In genomic region chr15:69668049-69668705, GRCh38 we compare ENCODE assay signal across 11 cellular contexts.
DNase-seq lines count a peak whose midpoint lies in the region; ATAC-seq, FAIRE-seq and TF ChIP-seq lines count a peak whose summit lies in the region.
"Had no signal": no experiment of that assay in that cellular context is flagged by ENCODE, and none has a peak within 500 bp of the region (broad histone marks: within the 10 kb centered on the region; RNA-seq: fewer than 3 reads in every experiment).

No MANE protein-coding gene starts in this region.

- H3K4me3 Mint-ChIP-seq in activated naive CD4-positive, alpha-beta T cell treated with anti-CD3 and anti-CD28 coated beads, Interleukin-2, amount 10 ng/mL, durations not matched to agents 7 days and 5 days, result no peak overlapping the region
- H3K4me3 Mint-ChIP-seq: activated CD4-positive, alpha-beta memory T cell treated with anti-CD3 and anti-CD28 coated beads, Interleukin-2, amount 10 ng/mL, durations not matched to agents 7 days and 5 days had no signal

- H3K4me1 ChIP-seq in GM12878 (ENCODE audit: control insufficient read depth, insufficient read depth, low read length) (peaks cover 54% of the 10 kb centered on the region), thymus (ENCODE audit: control insufficient read depth, insufficient read depth, low read length) (peaks cover 27% of the 10 kb centered on the region), hepatocyte (ENCODE audit: insufficient read depth) (no peaks in the 10 kb centered on the region)

- no peak for TF ChIP-seq EP300 in GM12878 (IDR thresholded peaks at IDR 0.05; ENCODE audit: borderline replicate concordance in 1 of 2, control insufficient read depth in 1 of 2, low read depth in 2 of 2, low read length in 2 of 2)

- no peak for DNase-seq in activated naive CD4-positive, alpha-beta T cell treated with anti-CD3 and anti-CD28 coated beads, Interleukin-2, amount 10 ng/mL, durations not matched to agents 7 days and 5 days
- DNase-seq in activated naive CD4-positive, alpha-beta T cell treated with Interleukin-2 at 50 U/mL for 16 hours, result no peak
- DNase-seq in NCI-H2171 (lab: John Stamatoyannopoulos, UW), result peak; percentile 50
- peak; percentile 17 for DNase-seq in GM12878 (ENCODE audit: low read depth, low spot score)
- no peak for DNase-seq in COLO668 (lab: John Stamatoyannopoulos, UW; ENCODE audit: unreplicated experiment)
- no peak for DNase-seq in NCI-H2196 treated with DMSO at 0.1 percent for 48 hours (lab: John Stamatoyannopoulos, UW; ENCODE audit: unreplicated experiment)
- no peak for DNase-seq in hepatocyte (ENCODE audit: low spot score)
- DNase-seq: NCI-H1930 had no signal

- H4K20me1 ChIP-seq in GM12878 (ENCODE audit: control insufficient read depth, insufficient read depth), result no peaks in the 10 kb centered on the region
- no peaks in the 10 kb centered on the region for H4K20me1 ChIP-seq in hepatocyte (ENCODE audit: insufficient read depth, poor library complexity, severe bottlenecking)

- H3K27me3 ChIP-seq in GM12878 (replicated peaks in 1 of 2; ENCODE audit: control insufficient read depth in 2 of 2, insufficient read depth in 2 of 2, low read length in 1 of 2) (no peaks in the 10 kb centered on the region; a peak in 1 of 4 replicates), thymus (ENCODE audit: control insufficient read depth, insufficient read depth) (no peaks in the 10 kb centered on the region), hepatocyte (peaks cover 3% of the 10 kb centered on the region)

- in situ Hi-C loops in GM12878 (cut with MboI), result no loop called here

- H3K27ac ChIP-seq in GM12878 (ENCODE audit: control insufficient read depth, insufficient read depth) (peak overlapping the region; percentile 74), thymus (ENCODE audit: low read depth) (peak overlapping the region; percentile 1), hepatocyte (no peak overlapping the region)

- H3K9me3 ChIP-seq in GM12878 (replicated peaks; ENCODE audit: control insufficient read depth, insufficient read depth, low read length), result no peaks in the 10 kb centered on the region
- no peaks in the 10 kb centered on the region for H3K9me3 ChIP-seq in thymus (ENCODE audit: control insufficient read depth)
- no peaks in the 10 kb centered on the region for H3K9me3 ChIP-seq in hepatocyte (ENCODE audit: low read depth)

- peak; percentile 22 for ATAC-seq in GM12878

- BruUV-seq in GM12878 (replicated peaks; lab: Mats Ljungman, UMichigan), result no TSS peak

- H2AFZ ChIP-seq in GM12878 (ENCODE audit: control insufficient read depth, low read depth, low read length) (peak overlapping the region; percentile 34), hepatocyte (no peak overlapping the region)

- H3K79me2 ChIP-seq in GM12878 (ENCODE audit: control insufficient read depth, insufficient read depth, low read length) (no peaks in the 10 kb centered on the region), hepatocyte (no peaks in the 10 kb centered on the region)

- H3K36me3 Mint-ChIP-seq in activated naive CD4-positive, alpha-beta T cell treated with anti-CD3 and anti-CD28 coated beads, Interleukin-2, amount 10 ng/mL, durations not matched to agents 7 days and 5 days, result no peaks in the 10 kb centered on the region

- 37% methylated on average over 6 of the region's 6 CpGs for WGBS in GM12878 (ENCODE audit: insufficient coverage, insufficient replicate concordance, low lambda C conversion rate, missing lambda C conversion rate)
- 52% methylated on average over 6 of the region's 6 CpGs for WGBS in thymus
- 72% methylated on average over 6 of the region's 6 CpGs for WGBS in hepatocyte (ENCODE audit: low lambda C conversion rate, missing lambda C conversion rate)

- RAD21 ChIA-PET in GM12878 (lab: Charles Lee; ENCODE audit: unreplicated experiment), result interaction anchor here (0.7 to 5.7 kb wide), 15 partner anchors 10 to 431 kb away, joined by 3 to 47 read pairs (median 4); no protein-coding TSS in a partner anchor

- no peak for TF ChIP-seq RAD21 in GM12878 (IDR thresholded peaks at IDR 0.05; ENCODE audit: insufficient read depth, low read depth, low read length)

- CTCF ChIA-PET in activated naive CD4-positive, alpha-beta T cell treated with anti-CD3 and anti-CD28 coated beads, Interleukin-2, amount 10 ng/mL, durations not matched to agents 7 days and 5 days (lab: Charles Lee), result no interaction called here
- CTCF ChIA-PET in GM12878 (lab: Yijun Ruan, JAX), result interaction anchor here (0.6 to 2.8 kb wide), 7 partner anchors 10 to 429 kb away, joined by 3 to 13 read pairs (median 5); partner anchors contain the start of gene TLE3

- H3K4me3 ChIP-seq in GM12878 (no peak overlapping the region), thymus (ENCODE audit: low read length) (no peak overlapping the region), hepatocyte (no peak overlapping the region)
- H3K4me3 ChIP-seq: smooth muscle cell had no signal

- no peaks in the 10 kb centered on the region for H3K9me2 ChIP-seq in hepatocyte (replicated peaks; ENCODE audit: insufficient read depth)

- POLR2A ChIA-PET in GM12878 (lab: Charles Lee), result interaction anchor here (1.9 kb wide), 1 partner anchor 12 kb away, joined by 7 read pairs; no protein-coding TSS in a partner anchor

- no peak for TF ChIP-seq CTCF in GM12878 (IDR thresholded peaks at IDR 0.05 in 2 of 3, conservative IDR thresholded peaks at IDR 0.05 in 1 of 3; ENCODE audit: control insufficient read depth in 2 of 3, extremely low read depth in 1 of 3, insufficient read depth in 1 of 3, low read depth in 3 of 3, low read length in 3 of 3)
- TF ChIP-seq CTCF in hepatocyte (IDR thresholded peaks at IDR 0.05; ENCODE audit: poor library complexity), result no peak

- intact Hi-C loops in GM12878 (cut with micrococcal nuclease; ENCODE audit: unreplicated experiment), result loop anchor here (2.0 kb wide), 1 partner anchor 47 kb away; no protein-coding TSS in a partner anchor

- peaks cover 59% of the 10 kb centered on the region for H3K4me1 Mint-ChIP-seq in activated naive CD4-positive, alpha-beta T cell treated with anti-CD3 and anti-CD28 coated beads, Interleukin-2, amount 10 ng/mL, durations not matched to agents 7 days and 5 days

- H3K36me3 ChIP-seq in GM12878 (ENCODE audit: control insufficient read depth in 2 of 2, insufficient read depth in 2 of 2, low read length in 1 of 2), result no peaks in the 10 kb centered on the region
- H3K36me3 ChIP-seq in thymus (ENCODE audit: control insufficient read depth, insufficient read depth), result no peaks in the 10 kb centered on the region
- H3K36me3 ChIP-seq in hepatocyte (replicated peaks; ENCODE audit: insufficient read depth, low read depth), result no peaks in the 10 kb centered on the region

- peak overlapping the region; percentile 6 for H3K27ac Mint-ChIP-seq in activated naive CD4-positive, alpha-beta T cell treated with anti-CD3 and anti-CD28 coated beads, Interleukin-2, amount 10 ng/mL, durations not matched to agents 7 days and 5 days
- H3K27ac Mint-ChIP-seq: activated CD4-positive, alpha-beta memory T cell treated with anti-CD3 and anti-CD28 coated beads, Interleukin-2, amount 10 ng/mL, durations not matched to agents 7 days and 5 days had no signal

- H3K27me3 Mint-ChIP-seq in activated naive CD4-positive, alpha-beta T cell treated with anti-CD3 and anti-CD28 coated beads, Interleukin-2, amount 10 ng/mL, durations not matched to agents 7 days and 5 days, result peaks cover 16% of the 10 kb centered on the region

- H3K9me3 Mint-ChIP-seq in activated naive CD4-positive, alpha-beta T cell treated with anti-CD3 and anti-CD28 coated beads, Interleukin-2, amount 10 ng/mL, durations not matched to agents 7 days and 5 days, result no peaks in the 10 kb centered on the region
- H3K9me3 Mint-ChIP-seq: activated CD4-positive, alpha-beta memory T cell treated with anti-CD3 and anti-CD28 coated beads, Interleukin-2, amount 10 ng/mL, durations not matched to agents 7 days and 5 days had no signal

- H3K9ac ChIP-seq in GM12878 (ENCODE audit: control insufficient read depth, insufficient read depth, low read length), result peak overlapping the region; percentile 20

- FAIRE-seq in GM12878 (lab: Jason Lieb, UNC), result no peak

- SMC1A ChIA-PET in GM12878 (lab: Charles Lee; ENCODE audit: uncharacterized antibody, unreplicated experiment), result interaction anchor here (1.4 to 5.9 kb wide), 6 partner anchors 12 to 836 kb away, joined by 3 to 58 read pairs (median 12); no protein-coding TSS in a partner anchor

- no peak for TF ChIP-seq POLR2A in GM12878 (IDR thresholded peaks at IDR 0.05; ENCODE audit: low read depth, low read length)

- H3K4me2 ChIP-seq in GM12878 (ENCODE audit: control insufficient read depth, insufficient read depth) (peak overlapping the region; percentile 82), hepatocyte (no peak overlapping the region)
- H3K4me2 ChIP-seq: smooth muscle cell had no signal

TF ChIP-seq in GM12878, 131 proteins besides CTCF, POLR2A, EP300 and RAD21 (continues in another document):
- no peak for TF ChIP-seq STAT3 (IDR thresholded peaks at IDR 0.05; ENCODE audit: low read depth, low read length)
- TF ChIP-seq SUZ12 (IDR thresholded peaks at IDR 0.05; ENCODE audit: unreplicated experiment), result no peak
- TF ChIP-seq POU2F2 (IDR thresholded peaks at IDR 0.05; ENCODE audit: borderline replicate concordance, low read depth, low read length), result no peak
- TF ChIP-seq CHD2 (IDR thresholded peaks at IDR 0.05; ENCODE audit: borderline replicate concordance, low read depth, low read length), result 0 out of 2 replicates have a peak, but pooled peaks have one; percentile 16
- TF ChIP-seq SIN3A (IDR thresholded peaks at IDR 0.05; ENCODE audit: low read depth, low read length), result no peak
- no peak for TF ChIP-seq HDGF (IDR thresholded peaks at IDR 0.05)
- no peak for TF ChIP-seq FOXK2 (IDR thresholded peaks at IDR 0.05)
- 0 out of 2 replicates have a peak, but pooled peaks have one; percentile 19 for TF ChIP-seq GATAD2B (conservative IDR thresholded peaks at IDR 0.05; ENCODE audit: low read depth)
- no peak for TF ChIP-seq CREB1 (IDR thresholded peaks at IDR 0.05; ENCODE audit: low read depth)
- TF ChIP-seq HCFC1 (IDR thresholded peaks at IDR 0.05; ENCODE audit: low read length), result no peak
- TF ChIP-seq ZNF207 (IDR thresholded peaks at IDR 0.05; ENCODE audit: borderline replicate concordance), result no peak
- TF ChIP-seq IRF4 (IDR thresholded peaks at IDR 0.05; ENCODE audit: low read depth, low read length), result no peak
- no peak for TF ChIP-seq RCOR1 (conservative IDR thresholded peaks at IDR 0.05; ENCODE audit: low read depth, low read length)
- no peak for TF ChIP-seq BACH1 (IDR thresholded peaks at IDR 0.05; ENCODE audit: borderline replicate concordance)
- 0 out of 2 replicates have a peak, but pooled peaks have one; percentile 19 for TF ChIP-seq LARP7 (IDR thresholded peaks at IDR 0.05)

Comparison
In these comparisons a context has a peak if more than half of its experiments do, and no peak if none do; other contexts are left out.
1. DNase-seq: peak in NCI-H2171 (single experiment) and GM12878 (single experiment); none in activated naive CD4-positive, alpha-beta T cell treated with anti-CD3 and anti-CD28 coated beads, Interleukin-2, amount 10 ng/mL, durations not matched to agents 7 days and 5 days (single experiment), activated naive CD4-positive, alpha-beta T cell treated with Interleukin-2 at 50 U/mL for 16 hours (single experiment), COLO668 (single experiment), NCI-H2196 treated with DMSO at 0.1 percent for 48 hours (single experiment) and hepatocyte (single experiment).